Comparison of ENCODE assay signal across 11 cellular contexts in the genomic region with DNA sequence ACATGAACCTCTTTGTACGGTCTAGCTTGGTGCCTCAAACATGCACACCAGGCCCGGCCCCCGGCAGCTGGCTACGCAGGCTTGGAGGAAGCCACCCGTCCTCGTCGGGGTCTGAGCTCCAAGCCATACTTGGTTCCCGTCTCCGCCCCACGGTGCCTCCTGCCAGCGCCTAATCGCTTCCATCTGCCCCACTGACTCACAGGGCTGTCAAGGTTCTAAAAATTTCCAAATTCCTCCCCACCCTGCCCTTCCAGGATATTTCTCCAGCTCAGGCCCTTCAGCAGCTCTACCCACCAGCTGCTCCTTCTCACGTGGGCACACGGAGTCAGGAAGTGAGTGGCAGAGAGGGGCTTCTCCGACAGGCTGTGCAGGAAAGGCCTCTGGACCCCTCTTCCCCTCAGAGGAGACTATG. TPM values are rescaled to one million over a fixed set of nuclear protein-coding genes. Genes with fewer than 3 reads are reported as not detected.
DNase-seq lines count a peak whose midpoint lies in the region; FAIRE-seq and TF ChIP-seq lines count a peak whose summit lies in the region.
"Had no signal": no experiment of that assay in that cellular context is flagged by ENCODE, and none has a peak within 500 bp of the region (broad histone marks: within the 10 kb centered on the region; RNA-seq: fewer than 3 reads in every experiment).

No MANE protein-coding gene starts in this region.

- peaks cover 4% of the 10 kb centered on the region for H3K27me3 Mint-ChIP-seq in astrocyte (ENCODE audit: low read depth, unreplicated experiment)
- no peaks in the 10 kb centered on the region for H3K27me3 Mint-ChIP-seq in activated CD4-positive, alpha-beta memory T cell treated with anti-CD3 and anti-CD28 coated beads for 36 hours

- no peaks in the 10 kb centered on the region for H3K36me3 ChIP-seq in astrocyte (ENCODE audit: insufficient read depth, low read length)
- H3K36me3 ChIP-seq in keratinocyte (ENCODE audit: control insufficient read depth in 2 of 2, extremely low read depth in 1 of 2, insufficient read depth in 2 of 2, low read length in 2 of 2) = no peaks in the 10 kb centered on the region
- no peaks in the 10 kb centered on the region for H3K36me3 ChIP-seq in uterus

- H2AFZ ChIP-seq in astrocyte (ENCODE audit: low read depth, low read length) = peak overlapping the region; percentile 45
- H2AFZ ChIP-seq in keratinocyte (ENCODE audit: control insufficient read depth, low read length) = peak overlapping the region; percentile 30

- peak overlapping the region; percentile 39 for H3K4me2 ChIP-seq in astrocyte (ENCODE audit: low read length)
- H3K4me2 ChIP-seq in keratinocyte (ENCODE audit: control insufficient read depth, extremely low read depth, insufficient read depth, low read depth, low read length) = peak overlapping the region; percentile 46
- H3K4me2 ChIP-seq: smooth muscle cell had no signal

- FAIRE-seq in astrocyte (lab: Jason Lieb, UNC) (no peak), keratinocyte (lab: Jason Lieb, UNC) (peak; percentile 43)

- H3K27me3 ChIP-seq in astrocyte (ENCODE audit: insufficient read depth, low read length) = no peaks in the 10 kb centered on the region
- no peaks in the 10 kb centered on the region for H3K27me3 ChIP-seq in keratinocyte (ENCODE audit: control insufficient read depth, extremely low read depth, insufficient read depth, low read length)
- H3K27me3 ChIP-seq in uterus = no peaks in the 10 kb centered on the region

- H3K79me2 ChIP-seq in astrocyte (ENCODE audit: insufficient read depth, low read length) (no peaks in the 10 kb centered on the region), keratinocyte (ENCODE audit: control insufficient read depth, insufficient read depth, low read length) (no peaks in the 10 kb centered on the region)

- H4K20me1 ChIP-seq in astrocyte (ENCODE audit: insufficient read depth, low read length) (no peaks in the 10 kb centered on the region), keratinocyte (ENCODE audit: control insufficient read depth, extremely low read depth, insufficient read depth, low read length) (no peaks in the 10 kb centered on the region)

- CTCF ChIA-PET in activated CD4-positive, alpha-beta memory T cell treated with anti-CD3 and anti-CD28 coated beads for 36 hours (lab: Charles Lee) = no interaction called here

- intact Hi-C loops in uterus (cut with DNase I; ENCODE audit: low total_unique reads) = no loop called here
- intact Hi-C loops in activated CD4-positive, alpha-beta memory T cell treated with anti-CD3 and anti-CD28 coated beads for 36 hours (cut with micrococcal nuclease) = no loop called here

- TF ChIP-seq CTCF in astrocyte (IDR thresholded peaks at IDR 0.05; ENCODE audit: insufficient read depth, low read depth, low read length) = no peak
- no peak for TF ChIP-seq CTCF in keratinocyte (optimal IDR thresholded peaks at IDR 0.05 in 1 of 3, IDR thresholded peaks at IDR 0.05 in 1 of 3, conservative IDR thresholded peaks at IDR 0.05 in 1 of 3; ENCODE audit: extremely low read depth in 1 of 3, insufficient read depth in 2 of 3, low read length in 3 of 3)
- TF ChIP-seq CTCF in uterus (IDR thresholded peaks at IDR 0.05) = no peak
- TF ChIP-seq CTCF in GM13977 (IDR thresholded peaks at IDR 0.05; ENCODE audit: extremely low read depth, insufficient read depth, missing control alignments) = no peak

- peaks cover 15% of the 10 kb centered on the region for H3K4me1 Mint-ChIP-seq in astrocyte (ENCODE audit: low read depth, unreplicated experiment)
- no peaks in the 10 kb centered on the region for H3K4me1 Mint-ChIP-seq in activated CD4-positive, alpha-beta memory T cell treated with anti-CD3 and anti-CD28 coated beads for 36 hours (ENCODE audit: low read depth)

- peaks cover 2% of the 10 kb centered on the region for H3K36me3 Mint-ChIP-seq in astrocyte (ENCODE audit: low read depth, unreplicated experiment)
- H3K36me3 Mint-ChIP-seq in activated CD4-positive, alpha-beta memory T cell treated with anti-CD3 and anti-CD28 coated beads for 36 hours = no peaks in the 10 kb centered on the region

- POLR2A ChIA-PET in activated CD4-positive, alpha-beta memory T cell treated with anti-CD3 and anti-CD28 coated beads for 36 hours (lab: Charles Lee) = no interaction called here

- H3K4me1 ChIP-seq in astrocyte (ENCODE audit: insufficient read depth, low read length) = peaks cover 25% of the 10 kb centered on the region
- H3K4me1 ChIP-seq in keratinocyte (ENCODE audit: control insufficient read depth, extremely low read depth, insufficient read depth, low read length) = peaks cover 13% of the 10 kb centered on the region
- H3K4me1 ChIP-seq in uterus = peaks cover 5 to 10% of the 10 kb centered on the region in 2 donors

- no peak overlapping the region for H3K4me3 Mint-ChIP-seq in astrocyte (ENCODE audit: unreplicated experiment)
- H3K4me3 Mint-ChIP-seq in activated CD4-positive, alpha-beta memory T cell treated with anti-CD3 and anti-CD28 coated beads for 36 hours = no peak overlapping the region

- no peaks in the 10 kb centered on the region for H3K9me3 Mint-ChIP-seq in astrocyte (ENCODE audit: unreplicated experiment)
- no peaks in the 10 kb centered on the region for H3K9me3 Mint-ChIP-seq in activated CD4-positive, alpha-beta memory T cell treated with anti-CD3 and anti-CD28 coated beads for 36 hours

- dilution Hi-C loops in keratinocyte (cut with MboI; ENCODE audit: extremely low pct_ligation_motif_present, low sequenced_read_pairs) = no loop called here

- in situ Hi-C loops in GM13977 (cut with MboI; ENCODE audit: low pct_unique_long_range_greater_than_20kb, low sequenced_read_pairs, unreplicated experiment) = no loop called here

- H3K4me3 ChIP-seq in astrocyte (ENCODE audit: insufficient read depth, low read depth, low read length) = no peak overlapping the region
- no peak overlapping the region for H3K4me3 ChIP-seq in keratinocyte (ENCODE audit: control insufficient read depth in 2 of 3, extremely low read depth in 1 of 3, insufficient read depth in 2 of 3, low read depth in 1 of 3, low read length in 3 of 3)
- no peak overlapping the region for H3K4me3 ChIP-seq in uterus
- H3K4me3 ChIP-seq: smooth muscle cell had no signal

- TF ChIP-seq POLR2A in uterus (IDR thresholded peaks at IDR 0.05) = no peak

- no peaks in the 10 kb centered on the region for H3K9me1 ChIP-seq in keratinocyte (ENCODE audit: control insufficient read depth, extremely low read depth, insufficient read depth, low read length)

- H3K27ac ChIP-seq in astrocyte (ENCODE audit: low read depth, low read length) = peak overlapping the region; percentile 63
- no peak overlapping the region for H3K27ac ChIP-seq in keratinocyte (ENCODE audit: control insufficient read depth, insufficient read depth, low read length)
- peak overlapping the region; percentile 30 to 55 for H3K27ac ChIP-seq in uterus

- DNase-seq in HS-27A (ENCODE audit: low read depth) (peak; percentile 83), astrocyte (ENCODE audit: low read depth) (peak; percentile 82), keratinocyte (ENCODE audit: low read depth, low spot score) (no peak), uterus (peak; percentile 75), GM13977 (ENCODE audit: low spot score) (no peak)
- DNase-seq in activated CD4-positive, alpha-beta memory T cell treated with anti-CD3 and anti-CD28 coated beads for 36 hours = no peak
- no peak for DNase-seq in activated CD4-positive, CD25-positive, alpha-beta regulatory T cell treated with anti-CD3 and anti-CD28 coated beads, Interleukin-2, amount 50 U/mL, for 72 hours
- DNase-seq: NCI-H1417; stimulated activated naive CD4-positive, alpha-beta T cell treated with Interleukin-2 at 50 U/mL for 16 hours had no signal

- no peak overlapping the region for H3K27ac Mint-ChIP-seq in astrocyte (ENCODE audit: unreplicated experiment)
- H3K27ac Mint-ChIP-seq in activated CD4-positive, alpha-beta memory T cell treated with anti-CD3 and anti-CD28 coated beads for 36 hours = no peak overlapping the region

- H3K9ac ChIP-seq in astrocyte (ENCODE audit: low read length) = peak overlapping the region; percentile 55
- H3K9ac ChIP-seq in keratinocyte (ENCODE audit: control insufficient read depth, extremely low read depth, insufficient read depth, low read length) = peak overlapping the region; percentile 4

- H3K9me3 ChIP-seq in astrocyte (ENCODE audit: insufficient read depth, low read depth, low read length) = no peaks in the 10 kb centered on the region
- no peaks in the 10 kb centered on the region for H3K9me3 ChIP-seq in keratinocyte (ENCODE audit: control insufficient read depth, low read depth, low read length)
- H3K9me3 ChIP-seq in uterus = no peaks in the 10 kb centered on the region

RNA-seq across cellular contexts. Expression of gene TMEM270, which starts 38.8 kb away (rescaled TPM):
- total RNA-seq in astrocyte (not detected in 2 replicates), uterus (1 to 10 TPM in 1 of 4 donors, not detected in 3; 1.1 TPM)
- polyA plus RNA-seq in keratinocyte = not detected in 3 replicates
- polyA plus RNA-seq in keratinocyte (2011; ENCODE audit: low read depth) = not detected
- polyA plus RNA-seq in keratinocyte (2011; cell fraction: cytosol; rRNA removed) = not detected in 2 replicates
- polyA plus RNA-seq in keratinocyte (2011; cell fraction: nucleus; rRNA removed) = not detected in 2 replicates
- polyA plus RNA-seq in keratinocyte (2012; ENCODE audit: low replicate concordance) = not detected in 2 replicates
- not detected in 3 replicates for polyA minus RNA-seq in keratinocyte
- polyA minus RNA-seq in keratinocyte (2011; cell fraction: cytosol; rRNA and poly(A)+ RNA removed) = not detected
- not detected in 2 replicates for polyA minus RNA-seq in keratinocyte (2011; cell fraction: nucleus; rRNA and poly(A)+ RNA removed)
- total RNA-seq in activated CD4-positive, alpha-beta memory T cell treated with anti-CD3 and anti-CD28 coated beads for 36 hours = not detected
- total RNA-seq: dermis microvascular lymphatic vessel endothelial cell, smooth muscle cell had no signal
- polyA plus RNA-seq: smooth muscle cell had no signal

RNA-seq across cellular contexts. Expression of gene METTL27, which starts 57.4 kb away (rescaled TPM):
- total RNA-seq in astrocyte (2.1 and 2.5 TPM in 2 replicates), uterus (1 to 10 TPM in 3 of 4 donors, not detected in 1; 1.5 to 9.3 (median 2.8) TPM)
- polyA plus RNA-seq in keratinocyte = 0.90 to 1.4 TPM (median 0.97 TPM) in 3 replicates
- polyA plus RNA-seq in keratinocyte (2011; ENCODE audit: low read depth) = not detected
- 0.29 and 1.1 TPM in 2 replicates for polyA plus RNA-seq in keratinocyte (2011; cell fraction: cytosol; rRNA removed)
- 1.5 and 1.8 TPM in 2 replicates for polyA plus RNA-seq in keratinocyte (2011; cell fraction: nucleus; rRNA removed)
- 0.90 and 2.2 TPM in 2 replicates for polyA plus RNA-seq in keratinocyte (2012; ENCODE audit: low replicate concordance)
- 0.69 to 1.2 TPM (median 1.2 TPM) in 3 replicates for polyA minus RNA-seq in keratinocyte
- not detected for polyA minus RNA-seq in keratinocyte (2011; cell fraction: cytosol; rRNA and poly(A)+ RNA removed)
- 1.1 and 1.3 TPM in 2 replicates for polyA minus RNA-seq in keratinocyte (2011; cell fraction: nucleus; rRNA and poly(A)+ RNA removed)
- total RNA-seq in activated CD4-positive, alpha-beta memory T cell treated with anti-CD3 and anti-CD28 coated beads for 36 hours = 1 to 10 TPM; 1.7 to 2.3 TPM

Comparison
In these comparisons a context has a peak if more than half of its experiments do, and no peak if none do; other contexts are left out.
1. DNase-seq: peak in HS-27A (single experiment), astrocyte (single experiment) and uterus (2 of 2); none in keratinocyte (single experiment), GM13977 (single experiment), activated CD4-positive, alpha-beta memory T cell treated with anti-CD3 and anti-CD28 coated beads for 36 hours (single experiment) and activated CD4-positive, CD25-positive, alpha-beta regulatory T cell treated with anti-CD3 and anti-CD28 coated beads, Interleukin-2, amount 50 U/mL, for 72 hours (single experiment).